Comparison of ENCODE assay signal across 10 cellular contexts in genomic region chr6:161186173-161186769, GRCh38.
DNase-seq lines count a peak whose midpoint lies in the region; ATAC-seq and TF ChIP-seq lines count a peak whose summit lies in the region.
"Had no signal": no experiment of that assay in that cellular context is flagged by ENCODE, and none has a peak within 500 bp of the region (broad histone marks: within the 10 kb centered on the region; RNA-seq: fewer than 3 reads in every experiment).

No MANE protein-coding gene starts in this region.

- peak overlapping the region; percentile 71 for H2AFZ ChIP-seq in IMR-90 (replicated peaks; ENCODE audit: low read length, poor library complexity)

- peak; percentile 78 for DNase-seq in AG08395 (ENCODE audit: low spot score)
- peak; percentile 90 for DNase-seq in IMR-90
- DNase-seq in brain microvascular endothelial cell = peak; percentile 92
- no peak for DNase-seq in lung (ENCODE audit: low spot score)
- no peak for DNase-seq in activated CD4-positive, alpha-beta T cell treated with anti-CD3 and anti-CD28 coated beads for 48 hours
- DNase-seq in NCI-H2081 (lab: John Stamatoyannopoulos, UW) = no peak
- DNase-seq in SJCRH30 = no peak
- DNase-seq: NCI-H146; stimulated activated CD4-positive, alpha-beta T cell treated with anti-CD3 and anti-CD28 coated beads, Interleukin-2, amount 100 ng/mL, for 24 hours had no signal

- peak overlapping the region in 1 of 2 experiments; percentile 20; a peak in 1 of 4 replicates for H4K8ac ChIP-seq in IMR-90 (ENCODE audit: low read depth in 2 of 2, low read length in 2 of 2)

- CTCF ChIA-PET in IMR-90 (lab: Yijun Ruan, JAX) = no interaction called here

- H3K18ac ChIP-seq in IMR-90 (ENCODE audit: low read depth, low read length) = no peak overlapping the region

- no peak overlapping the region for H3K4me3 ChIP-seq in IMR-90 (ENCODE audit: insufficient read depth, low read depth, low read length)
- peak overlapping the region; percentile 20 for H3K4me3 ChIP-seq in brain microvascular endothelial cell (ENCODE audit: low read depth, low read length)
- H3K4me3 ChIP-seq in lung = no peak overlapping the region
- H3K4me3 ChIP-seq in SJCRH30 = no peak overlapping the region

- H3K27me3 ChIP-seq in IMR-90 (ENCODE audit: control insufficient read depth, insufficient read depth, low read length) (no peaks in the 10 kb centered on the region), brain microvascular endothelial cell (replicated peaks) (no peaks in the 10 kb centered on the region), lung (ENCODE audit: control insufficient read depth, insufficient read depth) (no peaks in the 10 kb centered on the region), SJCRH30 (no peaks in the 10 kb centered on the region)

- H3K4ac ChIP-seq in IMR-90 (ENCODE audit: low read depth, low read length) = peak overlapping the region; percentile 52; the same call in 1 of the 2 replicates

- H3K4me2 ChIP-seq in IMR-90 (ENCODE audit: low read depth, low read length) = no peak overlapping the region

- H4K91ac ChIP-seq in IMR-90 (ENCODE audit: insufficient read depth, low read depth, low read length) = no peak overlapping the region

- H3K14ac ChIP-seq in IMR-90 (replicated peaks; ENCODE audit: low read depth, low read length) = 0 out of 2 replicates have a peak overlapping the region, but pooled peaks have one; percentile 32

- 59% methylated on average over 10 of the region's 17 CpGs; no CpG with 5 or more reads in 1 of the 2 experiments for WGBS in IMR-90 (ENCODE audit: extremely low coverage in 2 of 2, insufficient read length in 1 of 2), 2 experiments
- WGBS in lung, 2 donors = 74 to 75% methylated on average over 17 of the region's 17 CpGs

- BruUV-seq in IMR-90 (replicated peaks; lab: Mats Ljungman, UMichigan) = no TSS peak

- dilution Hi-C loops in IMR-90 (cut with HindIII; ENCODE audit: low sequenced_read_pairs, unreplicated experiment) = no loop called here

- H3K9me3 ChIP-seq in IMR-90 (ENCODE audit: control insufficient read depth, insufficient read depth, low read length) = no peaks in the 10 kb centered on the region
- no peaks in the 10 kb centered on the region for H3K9me3 ChIP-seq in lung (ENCODE audit: control insufficient read depth in 2 of 2, insufficient read depth in 1 of 2, low read length in 1 of 2)
- no peaks in the 10 kb centered on the region for H3K9me3 ChIP-seq in SJCRH30 (replicated peaks)

- peak overlapping the region; percentile 43 for H2AK9ac ChIP-seq in IMR-90 (replicated peaks; ENCODE audit: low read depth, low read length, poor library complexity)

- H3K4me1 ChIP-seq in IMR-90 (ENCODE audit: control insufficient read depth, insufficient read depth, low read length) (peaks cover 2% of the 10 kb centered on the region; the same call in 1 of the 2 replicates), lung (ENCODE audit: control insufficient read depth in 2 of 2, insufficient read depth in 2 of 2, low read length in 2 of 2) (no peaks in the 10 kb centered on the region), SJCRH30 (no peaks in the 10 kb centered on the region)

- in situ Hi-C loops in IMR-90 (cut with MboI; ENCODE audit: low sequenced_read_pairs) = no loop called here
- in situ Hi-C loops in brain microvascular endothelial cell (cut with HindIII; ENCODE audit: low pct_ligation_motif_present, low sequenced_read_pairs) = no loop called here

- H3K27ac ChIP-seq in IMR-90 (ENCODE audit: insufficient read depth, low read length) (no peak overlapping the region), brain microvascular endothelial cell (peak overlapping the region; percentile 86), lung (ENCODE audit: low read depth in 1 of 2, low read length in 1 of 2) (no peak overlapping the region), SJCRH30 (no peak overlapping the region)

- TF ChIP-seq RAD21 in IMR-90 (IDR thresholded peaks at IDR 0.05; ENCODE audit: low read length) = no peak

- H2BK20ac ChIP-seq in IMR-90 (ENCODE audit: low read depth, low read length) = no peak overlapping the region

- intact Hi-C loops in IMR-90 (cut with micrococcal nuclease) = no loop called here

- H2BK120ac ChIP-seq in IMR-90 (ENCODE audit: low read depth, low read length) = peak overlapping the region; percentile 10; the same call in 1 of the 2 replicates

- H3K36me3 ChIP-seq in IMR-90 (ENCODE audit: control insufficient read depth, insufficient read depth, low read length) (no peaks in the 10 kb centered on the region), brain microvascular endothelial cell (replicated peaks) (no peaks in the 10 kb centered on the region), lung (ENCODE audit: control insufficient read depth in 2 of 2, insufficient read depth in 2 of 2, low read length in 2 of 2) (no peaks in the 10 kb centered on the region), SJCRH30 (no peaks in the 10 kb centered on the region)

- H3K9me1 ChIP-seq in IMR-90 (ENCODE audit: insufficient read depth, low read length) = peaks cover 12% of the 10 kb centered on the region; the same call in 1 of the 2 replicates

- H3K9ac ChIP-seq in IMR-90 (ENCODE audit: low read depth, low read length) = no peak overlapping the region

- H2BK5ac ChIP-seq in IMR-90 (ENCODE audit: low read depth, low read length, poor library complexity, severe bottlenecking) = peak overlapping the region; percentile 42

- H3K79me1 ChIP-seq in IMR-90 (ENCODE audit: low read depth in 1 of 2, low read length in 2 of 2) = 0 out of 4 replicates have a peak, but pooled peaks cover 0 to 5% of the 10 kb centered on the region in 2 experiments

- H2BK15ac ChIP-seq in IMR-90 (ENCODE audit: low read depth, low read length) = no peak overlapping the region

- H2AK5ac ChIP-seq in IMR-90 (ENCODE audit: low read depth, low read length) = peak overlapping the region; percentile 54

- ATAC-seq in IMR-90 (ENCODE audit: low read depth) (peak; percentile 91), lung (ENCODE audit: insufficient read depth, low FRiP score) (peak; percentile 67), HG02763 (IDR thresholded peaks at IDR 0.05; ENCODE audit: unreplicated experiment) (no peak)

- H4K5ac ChIP-seq in IMR-90 (ENCODE audit: low read depth, low read length) = no peak overlapping the region

- no peaks in the 10 kb centered on the region for H4K20me1 ChIP-seq in IMR-90 (ENCODE audit: insufficient read depth, low read length)

- no peak overlapping the region for H3K23ac ChIP-seq in IMR-90 (ENCODE audit: low read depth, low read length)

- no peak for TF ChIP-seq POLR2A in IMR-90 (IDR thresholded peaks at IDR 0.05; ENCODE audit: low read depth, low read length)

- TF ChIP-seq CTCF in IMR-90 (conservative IDR thresholded peaks at IDR 0.05; ENCODE audit: low read depth, low read length) (no peak), brain microvascular endothelial cell (IDR thresholded peaks at IDR 0.05; ENCODE audit: low read depth, low read length, missing control alignments) (peak; percentile 0), lung (IDR thresholded peaks at IDR 0.05; ENCODE audit: control extremely low read depth, extremely low read depth) (no peak)

- POLR2A ChIA-PET in IMR-90 (lab: Charles Lee; ENCODE audit: unreplicated experiment) = no interaction called here

- no peak overlapping the region for H3K56ac ChIP-seq in IMR-90 (ENCODE audit: extremely low read depth, insufficient read depth, low read length)

TF ChIP-seq in IMR-90, 13 proteins besides CTCF, POLR2A, EP300 and RAD21:
- TF ChIP-seq FOS (IDR thresholded peaks at IDR 0.05; ENCODE audit: low read depth, low read length) (peak; percentile 82), BHLHE40 (IDR thresholded peaks at IDR 0.05; ENCODE audit: low read depth, low read length) (no peak), NFE2L2 (IDR thresholded peaks at IDR 0.05; ENCODE audit: low read depth, low read length) (no peak)

Comparison
In these comparisons a context has a peak if more than half of its experiments do, and no peak if none do; other contexts are left out.
1. DNase-seq: peak in AG08395 (single experiment), IMR-90 (single experiment) and brain microvascular endothelial cell (single experiment); none in lung (single experiment), activated CD4-positive, alpha-beta T cell treated with anti-CD3 and anti-CD28 coated beads for 48 hours (single experiment), NCI-H2081 (0 of 2) and SJCRH30 (0 of 2).